1 cellular context compared by ENCODE assay signal in the genomic region with DNA sequence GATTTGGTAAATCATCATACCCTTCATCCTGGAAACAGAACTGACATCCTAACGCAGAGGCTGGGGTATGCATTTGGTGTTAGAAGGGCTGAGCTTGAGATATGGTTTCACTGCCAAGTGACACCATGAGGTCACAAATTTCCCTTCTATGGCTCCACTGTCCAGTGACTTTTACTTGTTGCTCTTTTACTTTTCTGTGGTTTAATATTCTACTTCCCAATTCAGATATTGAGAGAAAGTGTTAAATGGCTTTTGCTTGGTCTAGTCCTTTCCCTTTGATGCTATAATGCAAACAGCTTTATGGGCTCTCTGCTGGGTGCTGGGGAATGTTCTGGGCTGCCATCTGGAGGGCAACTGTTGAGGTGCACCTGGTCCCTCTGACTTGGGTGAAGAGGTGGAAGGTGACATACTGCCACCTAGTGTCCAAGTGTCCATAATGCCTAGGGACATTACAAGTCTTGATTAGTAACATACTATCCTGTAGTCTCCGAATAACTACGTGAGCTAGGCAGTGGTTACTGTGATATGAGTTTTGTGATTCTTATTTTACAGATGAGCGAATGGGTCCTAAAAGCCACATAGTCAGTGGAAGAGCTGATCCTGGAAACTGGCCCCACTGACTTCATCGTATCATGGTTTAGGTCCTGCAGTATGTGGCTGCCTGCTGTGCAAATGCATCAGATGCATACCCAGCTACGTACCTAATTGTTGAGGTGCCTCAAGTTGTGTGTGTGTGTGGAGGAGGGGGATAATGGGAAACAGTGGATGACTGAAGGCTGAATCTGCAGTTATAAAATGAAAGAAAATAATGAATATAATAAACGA.
TF ChIP-seq lines count a peak whose summit lies in the region.

No MANE protein-coding gene starts in this region.

TF ChIP-seq in GM12878, 131 proteins besides CTCF, POLR2A, EP300 and RAD21 (continued from another document):
- TF ChIP-seq ZNF592 (IDR thresholded peaks at IDR 0.05), result peak; percentile 86; the same call in 1 of the 2 replicates
- no peak for TF ChIP-seq MXI1 (IDR thresholded peaks at IDR 0.05; ENCODE audit: low read depth, low read length)
- 0 out of 2 replicates have a peak, but pooled peaks have one; percentile 32 for TF ChIP-seq MEF2A (IDR thresholded peaks at IDR 0.05; ENCODE audit: insufficient read depth, low read depth, low read length)
- TF ChIP-seq EZH2 (IDR thresholded peaks at IDR 0.05; ENCODE audit: borderline replicate concordance, control insufficient read depth, low read depth, low read length), result no peak
- no peak for TF ChIP-seq ZNF24 (IDR thresholded peaks at IDR 0.05)
- TF ChIP-seq BHLHE40 (IDR thresholded peaks at IDR 0.05; ENCODE audit: borderline replicate concordance in 1 of 2, low read depth in 2 of 2, low read length in 1 of 2), result peak in 1 of 2 experiments; percentile 53; a peak in 1 of 4 replicates
- peak; percentile 22; the same call in 1 of the 2 replicates for TF ChIP-seq RB1 (IDR thresholded peaks at IDR 0.05; ENCODE audit: borderline replicate concordance)
